Comparison of ENCODE assay signal across 8 cellular contexts in genomic region chr1:228213917-228214808, GRCh38. TPM values are rescaled to one million over a fixed set of nuclear protein-coding genes. Genes with fewer than 3 reads are reported as not detected.
DNase-seq lines count a peak whose midpoint lies in the region; ATAC-seq and TF ChIP-seq lines count a peak whose summit lies in the region.

No MANE protein-coding gene starts in this region.

- H3K27me3 Mint-ChIP-seq in CD4-positive, alpha-beta memory T cell, result no peaks in the 10 kb centered on the region
- peaks cover 8% of the 10 kb centered on the region for H3K27me3 Mint-ChIP-seq in progenitor cell of endocrine pancreas

- peak overlapping the region; percentile 21 for H3K27ac ChIP-seq in CD4-positive, alpha-beta memory T cell (ENCODE audit: low read depth, low read length)
- H3K27ac ChIP-seq in Peyer's patch (peak overlapping the region in 2 of 4 donors; percentile 31 to 79), esophagus squamous epithelium (peak overlapping the region in 3 of 4 donors; percentile 15 to 84 (median 79))

- ATAC-seq in HG02798 (IDR thresholded peaks at IDR 0.05; ENCODE audit: poor library complexity, unreplicated experiment), result no peak

- 17 to 45% methylated on average over 15 to 36 of the region's 48 CpGs for WGBS in esophagus squamous epithelium, 2 donors

- peaks cover 7% of the 10 kb centered on the region for H3K4me1 ChIP-seq in CD4-positive, alpha-beta memory T cell (ENCODE audit: insufficient read depth, low read length)
- H3K4me1 ChIP-seq in Peyer's patch, result peaks cover 0 to 10% (median 5%) of the 10 kb centered on the region in 4 donors
- peaks cover 6 to 46% (median 18%) of the 10 kb centered on the region in 3 donors for H3K4me1 ChIP-seq in esophagus squamous epithelium

- H3K36me3 ChIP-seq in CD4-positive, alpha-beta memory T cell (ENCODE audit: insufficient read depth, low read length), result no peaks in the 10 kb centered on the region
- H3K36me3 ChIP-seq in Peyer's patch (no peaks in the 10 kb centered on the region), esophagus squamous epithelium (peaks cover 0 to 26% (median 0%) of the 10 kb centered on the region in 3 donors)

- no peak for DNase-seq in CD4-positive, alpha-beta memory T cell
- no peak for DNase-seq in Peyer's patch
- DNase-seq in esophagus squamous epithelium (lab: John Stamatoyannopoulos, UW), result no peak
- no peak for DNase-seq in progenitor cell of endocrine pancreas (ENCODE audit: low spot score, unreplicated experiment)
- no peak for DNase-seq in occipital lobe (lab: John Stamatoyannopoulos, UW)
- DNase-seq in NCI-H345 treated with DMSO at 0.1 percent for 48 hours (lab: John Stamatoyannopoulos, UW; ENCODE audit: unreplicated experiment), result no peak
- DNase-seq in cortex of kidney (lab: John Stamatoyannopoulos, UW), result no peak

- TF ChIP-seq POLR2A in Peyer's patch (IDR thresholded peaks at IDR 0.05), result no peak
- no peak for TF ChIP-seq POLR2A in esophagus squamous epithelium (IDR thresholded peaks at IDR 0.05)

- H3K27me3 ChIP-seq in CD4-positive, alpha-beta memory T cell (ENCODE audit: insufficient read depth, low read length), result no peaks in the 10 kb centered on the region
- H3K27me3 ChIP-seq in Peyer's patch, result no peaks in the 10 kb centered on the region
- peaks cover 0 to 24% (median 0%) of the 10 kb centered on the region in 4 donors for H3K27me3 ChIP-seq in esophagus squamous epithelium

- H3K4me3 ChIP-seq in CD4-positive, alpha-beta memory T cell (ENCODE audit: low read length in 2 of 2), result no peak overlapping the region
- H3K4me3 ChIP-seq in Peyer's patch, result peak overlapping the region; percentile 41 to 67 (median 53)
- H3K4me3 ChIP-seq in esophagus squamous epithelium, result peak overlapping the region; percentile 38 to 76 (median 62)

- H3K4me1 Mint-ChIP-seq in CD4-positive, alpha-beta memory T cell, result peaks cover 3 to 17% (median 9%) of the 10 kb centered on the region in 4 donors
- H3K4me1 Mint-ChIP-seq in progenitor cell of endocrine pancreas (ENCODE audit: low read depth), result no peaks in the 10 kb centered on the region

- H3K9me3 Mint-ChIP-seq in CD4-positive, alpha-beta memory T cell, result no peaks in the 10 kb centered on the region
- no peaks in the 10 kb centered on the region for H3K9me3 Mint-ChIP-seq in progenitor cell of endocrine pancreas (ENCODE audit: low read depth)

- intact Hi-C loops in CD4-positive, alpha-beta memory T cell (cut with micrococcal nuclease), result loop anchor here (1.0 to 2.0 kb wide), 8 partner anchors 48 to 301 kb away; partner anchors contain the start of genes GUK1, RNF187 and TRIM11
- intact Hi-C loops in esophagus squamous epithelium (cut with DNase I), result no loop called here

- H3K4me3 Mint-ChIP-seq in CD4-positive, alpha-beta memory T cell, result peak overlapping the region; percentile 65 to 82 (median 68)
- peak overlapping the region; percentile 74 for H3K4me3 Mint-ChIP-seq in progenitor cell of endocrine pancreas (ENCODE audit: low read depth)

- H3K9me3 ChIP-seq in CD4-positive, alpha-beta memory T cell (ENCODE audit: control insufficient read depth in 1 of 2, low read length in 2 of 2), result no peaks in the 10 kb centered on the region
- H3K9me3 ChIP-seq in Peyer's patch, result no peaks in the 10 kb centered on the region
- no peaks in the 10 kb centered on the region for H3K9me3 ChIP-seq in esophagus squamous epithelium

- H3K36me3 Mint-ChIP-seq in CD4-positive, alpha-beta memory T cell, result peaks cover 4 to 7% of the 10 kb centered on the region in 2 donors
- H3K36me3 Mint-ChIP-seq in progenitor cell of endocrine pancreas (ENCODE audit: insufficient read depth), result peaks cover 3% of the 10 kb centered on the region

- POLR2A ChIA-PET in CD4-positive, alpha-beta memory T cell (lab: Charles Lee; ENCODE audit: partially characterized antibody), result interaction anchor here (0.6 to 1.6 kb wide), 10 partner anchors 29 to 272 kb away, joined by 3 to 9 read pairs (median 4); partner anchors contain the start of genes IBA57 and TRIM11

- H3K27ac Mint-ChIP-seq in CD4-positive, alpha-beta memory T cell, result peak overlapping the region in 3 of 7 donors; percentile 30 to 53 (median 31)
- no peak overlapping the region for H3K27ac Mint-ChIP-seq in progenitor cell of endocrine pancreas

- CTCF ChIA-PET in CD4-positive, alpha-beta memory T cell (lab: Charles Lee; ENCODE audit: partially characterized antibody), result interaction anchor here (0.7 to 2.0 kb wide), 11 partner anchors 10 to 116 kb away, joined by 3 to 13 read pairs (median 4); partner anchors contain the start of gene IBA57

- TF ChIP-seq CTCF in Peyer's patch (IDR thresholded peaks at IDR 0.05) (no peak), esophagus squamous epithelium (IDR thresholded peaks at IDR 0.05) (no peak), progenitor cell of endocrine pancreas (IDR thresholded peaks at IDR 0.05; ENCODE audit: unreplicated experiment) (no peak)

RNA-seq across cellular contexts. Expression of gene OBSCN, which starts 6.3 kb away (rescaled TPM):
- total RNA-seq in CD4-positive, alpha-beta memory T cell, result 10 to 100 TPM; 76.0 to 91.4 TPM
- 1 to 10 TPM in 1 of 2 donors, under 1 TPM in 1; 0.19 to 3.5 TPM for polyA plus RNA-seq in CD4-positive, alpha-beta memory T cell
- total RNA-seq in Peyer's patch, result 100 to 1,000 TPM in 1 of 4 donors, 10 to 100 TPM in 2, 1 to 10 TPM in 1; 5.8 to 136 (median 34.4) TPM
- total RNA-seq in esophagus squamous epithelium, result 10 to 100 TPM in 2 of 4 donors, 1 to 10 TPM in 2; 4.0 to 53.2 (median 13.8) TPM
- total RNA-seq in progenitor cell of endocrine pancreas, result 57.3 and 57.5 TPM in 2 replicates
- 42.4 TPM for total RNA-seq in occipital lobe

RNA-seq across cellular contexts. Expression of gene IBA57, which starts 48.6 kb away (rescaled TPM):
- total RNA-seq in CD4-positive, alpha-beta memory T cell, result 10 to 100 TPM; 10.9 to 12.0 TPM
- polyA plus RNA-seq in CD4-positive, alpha-beta memory T cell, result 1 to 10 TPM; 1.3 to 2.9 TPM
- total RNA-seq in Peyer's patch (10 to 100 TPM in 2 of 4 donors, 1 to 10 TPM in 2; 8.2 to 11.8 (median 10.3) TPM), esophagus squamous epithelium (1 to 10 TPM; 4.8 to 9.1 (median 5.7) TPM), progenitor cell of endocrine pancreas (9.7 and 11.2 TPM in 2 replicates), occipital lobe (4.2 TPM)

Comparison
In these comparisons a context has a peak if more than half of its experiments do, and no peak if none do; other contexts are left out.
1. H3K4me3 ChIP-seq: peak in Peyer's patch (4 of 4) and esophagus squamous epithelium (4 of 4); none in CD4-positive, alpha-beta memory T cell (0 of 2).